12 cellular contexts compared by ENCODE assay signal in genomic region chr4:8442596-8443358, GRCh38. TPM values are rescaled to one million over a fixed set of nuclear protein-coding genes. Genes with fewer than 3 reads are reported as not detected.
DNase-seq lines count a peak whose midpoint lies in the region; ATAC-seq and TF ChIP-seq lines count a peak whose summit lies in the region.
"Had no signal": no experiment of that assay in that cellular context is flagged by ENCODE, and none has a peak within 500 bp of the region (broad histone marks: within the 10 kb centered on the region; RNA-seq: fewer than 3 reads in every experiment).

No MANE protein-coding gene starts in this region.

- no peaks in the 10 kb centered on the region for H3K27me3 Mint-ChIP-seq in effector memory CD8-positive, alpha-beta T cell
- peaks cover 4% of the 10 kb centered on the region for H3K27me3 Mint-ChIP-seq in neural progenitor cell (ENCODE audit: insufficient read depth, low read depth)

- H3K9ac ChIP-seq in OCI-LY1 (ENCODE audit: low read length) = no peak overlapping the region; the same call in 1 of the 2 replicates
- no peak overlapping the region for H3K9ac ChIP-seq in neural progenitor cell
- H3K9ac ChIP-seq: KMS-11 had no signal

- H3K4me3 ChIP-seq in OCI-LY1 (ENCODE audit: low read depth, low read length, poor library complexity, severe bottlenecking) (peak overlapping the region; percentile 86), neural progenitor cell (peak overlapping the region; percentile 94)
- H3K4me3 ChIP-seq: body of pancreas had no signal

- H3K79me2 ChIP-seq in OCI-LY1 (ENCODE audit: insufficient read depth, low read length) (0 out of 2 replicates have a peak, but pooled peaks cover 12% of the 10 kb centered on the region), neural progenitor cell (ENCODE audit: low read depth) (peaks cover 56% of the 10 kb centered on the region)

- H3K27me3 ChIP-seq in OCI-LY1 (ENCODE audit: insufficient read depth, low read length) = no peaks in the 10 kb centered on the region
- H3K27me3 ChIP-seq in neural progenitor cell = no peaks in the 10 kb centered on the region
- H3K27me3 ChIP-seq: body of pancreas, gastroesophageal sphincter, pancreas had no signal

- H3K4me3 Mint-ChIP-seq in effector memory CD8-positive, alpha-beta T cell = peak overlapping the region; percentile 71 to 90
- H3K4me3 Mint-ChIP-seq in neural progenitor cell = peak overlapping the region; percentile 49

- no peak overlapping the region for H2AFZ ChIP-seq in OCI-LY1 (ENCODE audit: low read length)
- H2AFZ ChIP-seq in neural progenitor cell (replicated peaks) = no peak overlapping the region

- no peaks in the 10 kb centered on the region for H3K9me2 ChIP-seq in OCI-LY1 (ENCODE audit: low read depth, low read length)

- H3K27ac ChIP-seq in OCI-LY1 (ENCODE audit: low read depth, low read length, poor library complexity, severe bottlenecking) = no peak overlapping the region
- H3K27ac ChIP-seq in neural progenitor cell = no peak overlapping the region
- H3K27ac ChIP-seq: body of pancreas, gastroesophageal sphincter, KMS-11, pancreas had no signal

- peaks cover 26% of the 10 kb centered on the region for H3K36me3 Mint-ChIP-seq in effector memory CD8-positive, alpha-beta T cell (ENCODE audit: insufficient read depth)
- peaks cover 5% of the 10 kb centered on the region for H3K36me3 Mint-ChIP-seq in neural progenitor cell

- H3K9me3 Mint-ChIP-seq in effector memory CD8-positive, alpha-beta T cell = no peaks in the 10 kb centered on the region
- peaks cover 10% of the 10 kb centered on the region for H3K9me3 Mint-ChIP-seq in neural progenitor cell

- H3K4me1 ChIP-seq in OCI-LY1 (ENCODE audit: insufficient read depth, low read length, severe bottlenecking) (peaks cover 29% of the 10 kb centered on the region), neural progenitor cell (peaks cover 22% of the 10 kb centered on the region)

- TF ChIP-seq CTCF in OCI-LY1 (IDR thresholded peaks at IDR 0.05; ENCODE audit: low read length) = no peak
- no peak for TF ChIP-seq CTCF in neural progenitor cell (IDR thresholded peaks at IDR 0.05)

- H3K9me3 ChIP-seq in OCI-LY1 (ENCODE audit: low read length) (no peaks in the 10 kb centered on the region), neural progenitor cell (ENCODE audit: low read depth) (peaks cover 8% of the 10 kb centered on the region)
- H3K9me3 ChIP-seq: body of pancreas, gastroesophageal sphincter, pancreas had no signal

- no peak for ATAC-seq in effector memory CD8-positive, alpha-beta T cell (replicated peaks)
- no peak for ATAC-seq in HG03565 (IDR thresholded peaks at IDR 0.05; ENCODE audit: unreplicated experiment)
- ATAC-seq: body of pancreas, gastroesophageal sphincter, pancreas had no signal

- no peaks in the 10 kb centered on the region for H3F3A ChIP-seq in OCI-LY1 (ENCODE audit: insufficient read depth, low read length)
- H3F3A ChIP-seq in neural progenitor cell (ENCODE audit: low read depth) = peaks cover 14% of the 10 kb centered on the region

- peaks cover 48 to 50% of the 10 kb centered on the region in 2 donors for H3K4me1 Mint-ChIP-seq in effector memory CD8-positive, alpha-beta T cell (ENCODE audit: low read depth in 2 of 2)
- H3K4me1 Mint-ChIP-seq in neural progenitor cell = peaks cover 41% of the 10 kb centered on the region

- H4K20me1 ChIP-seq in OCI-LY1 (ENCODE audit: insufficient read depth, low read length) (no peaks in the 10 kb centered on the region), neural progenitor cell (ENCODE audit: low read depth) (peaks cover 11% of the 10 kb centered on the region)

- H3K27ac Mint-ChIP-seq in effector memory CD8-positive, alpha-beta T cell = peak overlapping the region; percentile 57 to 75
- no peak overlapping the region for H3K27ac Mint-ChIP-seq in neural progenitor cell

- H3K36me3 ChIP-seq in OCI-LY1 (ENCODE audit: insufficient read depth, low read length) (peaks cover 8% of the 10 kb centered on the region; the same call in 1 of the 2 replicates), neural progenitor cell (no peaks in the 10 kb centered on the region)

- intact Hi-C loops in head of caudate nucleus (cut with DNase I) = no loop called here

- peak overlapping the region; percentile 81 for H3K4me2 ChIP-seq in OCI-LY1 (ENCODE audit: low read length)
- peak overlapping the region; percentile 98 for H3K4me2 ChIP-seq in neural progenitor cell

- DNase-seq in EH (ENCODE audit: low read depth) (peak; percentile 11), neural progenitor cell (ENCODE audit: low spot score) (no peak), islet precursor cell (no peak), head of caudate nucleus (no peak)
- DNase-seq in effector memory CD8-positive, alpha-beta T cell = no peak
- DNase-seq: body of pancreas, NCI-H774, pancreas had no signal

RNA-seq across cellular contexts. Expression of gene TRMT44, which starts 2.2 kb away (rescaled TPM):
- total RNA-seq in neural progenitor cell (ENCODE audit: low replicate concordance) = 19.9 and 24.2 TPM in 2 replicates

RNA-seq across cellular contexts. Expression of gene ACOX3, which starts 2.3 kb away (rescaled TPM):
- total RNA-seq in neural progenitor cell (ENCODE audit: low replicate concordance) = 14.0 and 20.1 TPM in 2 replicates
